Comparison of ENCODE assay signal across 19 cellular contexts in genomic region chr2:204018717-204019116, GRCh38.
"Had no signal": no experiment of that assay in that cellular context is flagged by ENCODE, and none has a peak within 500 bp of the region (broad histone marks: within the 10 kb centered on the region; RNA-seq: fewer than 3 reads in every experiment).

No MANE protein-coding gene starts in this region.

- H3K36me3 Mint-ChIP-seq: immature natural killer cell; naive thymus-derived CD8-positive, alpha-beta T cell; type B pancreatic cell; WTC11 had no signal

- ATAC-seq: left lung; naive thymus-derived CD8-positive, alpha-beta T cell; WTC11 had no signal

- H3K4me3 Mint-ChIP-seq: immature natural killer cell; naive thymus-derived CD8-positive, alpha-beta T cell; type B pancreatic cell; WTC11 had no signal

- H3K9me3 Mint-ChIP-seq: immature natural killer cell, type B pancreatic cell had no signal

- H3K27me3 Mint-ChIP-seq: progenitor cell of endocrine pancreas, type B pancreatic cell had no signal

- H3K4me1 Mint-ChIP-seq: immature natural killer cell, WTC11 had no signal

- H3K27ac Mint-ChIP-seq: immature natural killer cell, progenitor cell of endocrine pancreas, type B pancreatic cell, WTC11 had no signal

- DNase-seq: activated CD4-positive, alpha-beta T cell treated with anti-CD3 and anti-CD28 coated beads for 4 hours; activated CD8-positive, alpha-beta memory T cell treated with anti-CD3 and anti-CD28 coated beads for 24 hours; activated CD8-positive, alpha-beta memory T cell treated with anti-CD3 and anti-CD28 coated beads, Interleukin-2, amount 50 U/mL, for 4 hours; amygdala; dermis blood vessel endothelial cell; effector CD8-positive, alpha-beta T cell; foreskin keratinocyte; immature natural killer cell; naive thymus-derived CD8-positive, alpha-beta T cell; retina; sigmoid colon; stimulated activated CD4-positive, alpha-beta T cell treated with anti-CD3 and anti-CD28 coated beads, Interleukin-2, amount 100 ng/mL, for 48 hours; stimulated activated CD8-positive, alpha-beta memory T cell treated with anti-CD3 and anti-CD28 coated beads, Interleukin-4, amount 100 ng/mL, for 48 hours; stimulated activated naive CD4-positive, alpha-beta T cell; testis had no signal
